Comparison of ENCODE assay signal across 17 cellular contexts in the genomic region with DNA sequence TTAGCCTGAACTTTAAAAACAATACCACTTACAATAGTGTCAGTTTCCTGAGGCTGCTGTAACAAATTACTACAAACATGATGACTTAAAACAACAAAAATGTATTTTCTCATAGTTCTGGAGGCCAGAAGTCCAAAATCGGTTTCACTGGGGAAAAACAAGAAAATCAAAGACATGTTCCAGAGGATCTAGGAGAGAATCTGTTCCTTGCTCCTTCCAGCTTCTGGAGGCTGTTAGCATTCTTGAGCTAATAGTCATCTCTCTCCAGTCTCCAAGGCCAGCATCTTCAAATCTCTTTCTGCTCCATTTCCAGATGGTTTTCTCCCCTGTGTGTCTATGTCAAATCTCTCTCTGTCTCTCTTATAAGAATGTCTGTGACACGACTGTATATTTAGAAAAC.
DNase-seq lines count a peak whose midpoint lies in the region; ATAC-seq and TF ChIP-seq lines count a peak whose summit lies in the region.
"Had no signal": no experiment of that assay in that cellular context is flagged by ENCODE, and none has a peak within 500 bp of the region (broad histone marks: within the 10 kb centered on the region; RNA-seq: fewer than 3 reads in every experiment).

No MANE protein-coding gene starts in this region.

- no peak overlapping the region for H3K4me3 Mint-ChIP-seq in T-cell
- H3K4me3 Mint-ChIP-seq: activated naive CD4-positive, alpha-beta T cell treated with anti-CD3 and anti-CD28 coated beads, Interleukin-2, amount 50 U/mL, for 24 hours; CD8-positive, alpha-beta T cell; immature natural killer cell; T-helper 1 cell treated with Interleukin-12 subunit alpha and Interleukin-12 subunit beta and Interleukin-4 antibody, amounts not matched to agents 30 μg/mL and 1 μg/mL, for 36 hours had no signal

- CTCF ChIA-PET in T-cell (lab: Charles Lee) (no interaction called here), GM10248 (lab: Yijun Ruan, JAX) (no interaction called here)

- H3K27ac Mint-ChIP-seq in T-cell: no peak overlapping the region
- H3K27ac Mint-ChIP-seq: activated naive CD4-positive, alpha-beta T cell treated with anti-CD3 and anti-CD28 coated beads, Interleukin-2, amount 50 U/mL, for 24 hours; CD8-positive, alpha-beta T cell; immature natural killer cell; T-helper 1 cell treated with Interleukin-12 subunit alpha and Interleukin-12 subunit beta and Interleukin-4 antibody, amounts not matched to agents 30 μg/mL and 1 μg/mL, for 36 hours had no signal

- H3K4me3 ChIP-seq in skeletal muscle cell (ENCODE audit: low read depth, low read length): no peak overlapping the region
- H3K4me3 ChIP-seq: esophagus muscularis mucosa, Peyer's patch, transverse colon had no signal

- TF ChIP-seq CTCF in GM10248 (IDR thresholded peaks at IDR 0.05; ENCODE audit: control extremely low read depth, extremely low read depth, low read depth, missing control alignments): no peak

- peaks cover 8 to 15% (median 11%) of the 10 kb centered on the region in 3 donors for H3K9me3 Mint-ChIP-seq in T-cell
- H3K9me3 Mint-ChIP-seq: activated naive CD4-positive, alpha-beta T cell treated with anti-CD3 and anti-CD28 coated beads, Interleukin-2, amount 50 U/mL, for 24 hours had no signal

- H3K27me3 Mint-ChIP-seq in T-cell: peaks cover 26 to 28% of the 10 kb centered on the region in 2 donors

- DNase-seq in EL (peak; percentile 89), fibroblast of the conjunctiva (ENCODE audit: low read depth) (peak; percentile 86), skeletal muscle cell (ENCODE audit: low read depth) (peak; percentile 49), NCI-H2227 treated with DMSO at 0.1 percent for 48 hours (lab: John Stamatoyannopoulos, UW) (no peak), T-cell (no peak), GM10248 (ENCODE audit: extremely low spot score) (no peak)
- no peak for DNase-seq in stimulated activated CD8-positive, alpha-beta memory T cell treated with anti-CD3 and anti-CD28 coated beads, Interleukin-4, amount 100 ng/mL, for 48 hours
- DNase-seq: activated CD4-positive, alpha-beta T cell treated with anti-CD3 and anti-CD28 coated beads for 1 hour; CD8-positive, alpha-beta T cell; immature natural killer cell; NCI-H526 treated with DMSO at 0.1 percent for 48 hours; Peyer's patch; transverse colon had no signal

- POLR2A ChIA-PET in T-cell (lab: Charles Lee) (no interaction called here), GM10248 (lab: Yijun Ruan, JAX) (no interaction called here)

- no peaks in the 10 kb centered on the region for H3K36me3 Mint-ChIP-seq in T-cell

- H3K4me1 Mint-ChIP-seq in T-cell: no peaks in the 10 kb centered on the region
- H3K4me1 Mint-ChIP-seq: activated naive CD4-positive, alpha-beta T cell treated with anti-CD3 and anti-CD28 coated beads, Interleukin-2, amount 50 U/mL, for 24 hours; immature natural killer cell had no signal

- ATAC-seq in SK-N-SH treated with all-trans-retinoic acid at 6 μM for 48 hours (peak; percentile 94), T-cell (replicated peaks in 1 of 4) (no peak)
- ATAC-seq: CD8-positive, alpha-beta T cell had no signal

TF ChIP-seq in SK-N-SH treated with all-trans-retinoic acid at 6 μM for 48 hours, 23 proteins besides CTCF, POLR2A, EP300 and RAD21:
- TF ChIP-seq ZNF8 (CRISPR knock-in tag; IDR thresholded peaks at IDR 0.05) (no peak), ESRRG (CRISPR knock-in tag; IDR thresholded peaks at IDR 0.05) (no peak)

Comparison
In these comparisons a context has a peak if more than half of its experiments do, and no peak if none do; other contexts are left out.
1. DNase-seq: peak in EL (single experiment), fibroblast of the conjunctiva (single experiment) and skeletal muscle cell (single experiment); none in NCI-H2227 treated with DMSO at 0.1 percent for 48 hours (single experiment), T-cell (0 of 34), stimulated activated CD8-positive, alpha-beta memory T cell treated with anti-CD3 and anti-CD28 coated beads, Interleukin-4, amount 100 ng/mL, for 48 hours (single experiment) and GM10248 (single experiment).